7 cellular contexts compared by ENCODE assay signal in the genomic region with DNA sequence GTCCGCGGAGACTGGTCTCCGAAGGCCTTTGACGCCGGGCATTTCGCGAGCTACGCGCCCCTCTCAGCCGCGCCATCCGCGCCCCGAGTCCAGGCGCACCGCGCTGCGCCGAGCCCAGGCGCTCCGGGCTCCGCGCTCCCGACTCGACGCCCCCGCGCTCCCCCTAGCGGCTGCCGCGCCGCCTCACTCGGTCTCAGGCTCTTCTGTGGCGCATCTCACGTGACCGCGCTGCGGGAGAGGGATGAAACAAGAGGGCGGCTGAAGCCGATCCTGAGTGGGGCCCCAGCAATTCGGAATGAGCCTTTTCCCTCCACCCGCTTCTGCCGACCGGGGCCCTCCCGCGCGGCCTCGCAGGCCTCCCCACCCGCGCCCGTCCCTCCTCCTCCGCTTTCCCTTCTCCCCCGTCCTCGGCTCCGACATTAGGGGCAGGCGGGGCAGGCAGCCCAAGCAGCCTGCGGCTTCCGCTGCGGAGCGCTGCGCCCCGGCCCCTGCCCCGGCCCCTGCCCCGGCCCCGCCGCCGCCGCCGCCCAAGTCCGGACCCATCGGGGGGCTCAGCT. TPM values are rescaled to one million over a fixed set of nuclear protein-coding genes. Genes with fewer than 3 reads are reported as not detected.
DNase-seq lines count a peak whose midpoint lies in the region; ATAC-seq and TF ChIP-seq lines count a peak whose summit lies in the region.

No MANE protein-coding gene starts in this region.

- H3K9me3 ChIP-seq in hepatocyte (ENCODE audit: low read depth) = no peaks in the 10 kb centered on the region

- WGBS in hepatocyte (ENCODE audit: low lambda C conversion rate, missing lambda C conversion rate) = 0% methylated on average over 35 of the region's 71 CpGs

- H3K27me3 ChIP-seq in hepatocyte = peaks cover 16% of the 10 kb centered on the region

- peaks cover 25% of the 10 kb centered on the region for H3K36me3 Mint-ChIP-seq in T-helper 1 cell treated with Interleukin-12 subunit alpha and Interleukin-12 subunit beta and Interleukin-4 antibody, amounts not matched to agents 30 μg/mL and 1 μg/mL, for 36 hours (ENCODE audit: low read depth)

- peak overlapping the region; percentile 70 for H3K27ac Mint-ChIP-seq in T-helper 1 cell treated with Interleukin-12 subunit alpha and Interleukin-12 subunit beta and Interleukin-4 antibody, amounts not matched to agents 30 μg/mL and 1 μg/mL, for 36 hours

- peaks cover 3% of the 10 kb centered on the region for H3K79me2 ChIP-seq in hepatocyte

- H3K27ac ChIP-seq in hepatocyte = peak overlapping the region; percentile 94

- H3K9me2 ChIP-seq in hepatocyte (replicated peaks; ENCODE audit: insufficient read depth) = no peaks in the 10 kb centered on the region

- ATAC-seq in HG02763 (IDR thresholded peaks at IDR 0.05; ENCODE audit: unreplicated experiment) = peak; percentile 83

- TF ChIP-seq CTCF in GM13976 (IDR thresholded peaks at IDR 0.05; ENCODE audit: borderline replicate concordance, control extremely low read depth, extremely low read depth, insufficient read depth, missing control alignments) (peak; percentile 97), hepatocyte (IDR thresholded peaks at IDR 0.05; ENCODE audit: poor library complexity) (peak; percentile 78), retinal pigment epithelial cell (conservative IDR thresholded peaks at IDR 0.05; ENCODE audit: low read depth, low read length) (peak; percentile 78)

- peak overlapping the region; percentile 100 for H3K4me2 ChIP-seq in hepatocyte

- in situ Hi-C loops in GM13976 (cut with MboI; ENCODE audit: low sequenced_read_pairs, unreplicated experiment) = no loop called here

- DNase-seq in GM13976 (ENCODE audit: low spot score) (peak; percentile 92), NCI-H128 (lab: John Stamatoyannopoulos, UW; ENCODE audit: unreplicated experiment) (peak; percentile 71), anterior cingulate cortex (lab: John Stamatoyannopoulos, UW) (peak; percentile 44 to 95 (median 88)), hepatocyte (ENCODE audit: low spot score) (peak; percentile 96), retinal pigment epithelial cell (ENCODE audit: low read depth) (peak; percentile 39)

- no peaks in the 10 kb centered on the region for H3K36me3 ChIP-seq in hepatocyte (replicated peaks; ENCODE audit: insufficient read depth, low read depth)

- H3K4me3 ChIP-seq in hepatocyte (peak overlapping the region; percentile 87), retinal pigment epithelial cell (ENCODE audit: low read length) (peak overlapping the region; percentile 75)

- peaks cover 6% of the 10 kb centered on the region for H3K27me3 Mint-ChIP-seq in T-helper 1 cell treated with Interleukin-12 subunit alpha and Interleukin-12 subunit beta and Interleukin-4 antibody, amounts not matched to agents 30 μg/mL and 1 μg/mL, for 36 hours (ENCODE audit: low read depth)

- no peaks in the 10 kb centered on the region for H4K20me1 ChIP-seq in hepatocyte (ENCODE audit: insufficient read depth, poor library complexity, severe bottlenecking)

- H3K4me3 Mint-ChIP-seq in T-helper 1 cell treated with Interleukin-12 subunit alpha and Interleukin-12 subunit beta and Interleukin-4 antibody, amounts not matched to agents 30 μg/mL and 1 μg/mL, for 36 hours = peak overlapping the region; percentile 83

- H3K4me1 ChIP-seq in hepatocyte (ENCODE audit: insufficient read depth) = peaks cover 6% of the 10 kb centered on the region

- H3K4me1 Mint-ChIP-seq in T-helper 1 cell treated with Interleukin-12 subunit alpha and Interleukin-12 subunit beta and Interleukin-4 antibody, amounts not matched to agents 30 μg/mL and 1 μg/mL, for 36 hours (ENCODE audit: low read depth) = peaks cover 22% of the 10 kb centered on the region

- H3K9me3 Mint-ChIP-seq in T-helper 1 cell treated with Interleukin-12 subunit alpha and Interleukin-12 subunit beta and Interleukin-4 antibody, amounts not matched to agents 30 μg/mL and 1 μg/mL, for 36 hours = no peaks in the 10 kb centered on the region

- H2AFZ ChIP-seq in hepatocyte = peak overlapping the region; percentile 96

RNA-seq across cellular contexts. Expression of gene AMZ2, which starts 42.5 kb away (rescaled TPM):
- 58.8 and 64.7 TPM in 2 replicates for total RNA-seq in hepatocyte
- 51.6 and 53.1 TPM in 2 replicates for polyA plus RNA-seq in hepatocyte

Comparison
In these comparisons a context has a peak if more than half of its experiments do, and no peak if none do; other contexts are left out.
1. Peak in every context shown above with its lines: DNase-seq, ATAC-seq, H3K4me3 ChIP-seq and H3K27ac ChIP-seq.
2. DNase-seq: peak in every context shown above with its lines; median percentile 96 in hepatocyte; 92 in GM13976; 88 in anterior cingulate cortex; 71 in NCI-H128; 39 in retinal pigment epithelial cell.